1 cellular context compared by ENCODE assay signal in genomic region chr16:30922960-30923535, GRCh38.
TF ChIP-seq lines count a peak whose summit lies in the region.

No MANE protein-coding gene starts in this region.

TF ChIP-seq in HepG2, 621 proteins besides CTCF, POLR2A, EP300 and RAD21 (continues in another document):
- TF ChIP-seq SAP130 (CRISPR knock-in tag; IDR thresholded peaks at IDR 0.05; ENCODE audit: low read depth) = peak; percentile 2; the same call in 1 of the 2 replicates
- peak; percentile 86 for TF ChIP-seq SALL2 (CRISPR knock-in tag; IDR thresholded peaks at IDR 0.05)
- peak; percentile 39; the same call in 1 of the 2 replicates for TF ChIP-seq MEF2D (CRISPR knock-in tag; IDR thresholded peaks at IDR 0.05)
- TF ChIP-seq E2F2 (CRISPR knock-in tag; IDR thresholded peaks at IDR 0.05; ENCODE audit: borderline replicate concordance) = no peak
- 0 out of 2 replicates have a peak, but pooled peaks have one; percentile 14 for TF ChIP-seq ZNF761 (CRISPR knock-in tag; conservative IDR thresholded peaks at IDR 0.05)
- no peak for TF ChIP-seq ZNF609 (CRISPR knock-in tag; IDR thresholded peaks at IDR 0.05; ENCODE audit: borderline replicate concordance)
- peak; percentile 94 for TF ChIP-seq SUZ12 (IDR thresholded peaks at IDR 0.05; ENCODE audit: low read depth, low read length)
- TF ChIP-seq FOXP4 (CRISPR knock-in tag; IDR thresholded peaks at IDR 0.05) = peak; percentile 24; the same call in 1 of the 2 replicates
- peak; percentile 75; the same call in 1 of the 2 replicates for TF ChIP-seq REL (CRISPR knock-in tag; conservative IDR thresholded peaks at IDR 0.05)
- TF ChIP-seq RFXAP (CRISPR knock-in tag; IDR thresholded peaks at IDR 0.05; ENCODE audit: borderline replicate concordance) = 0 out of 2 replicates have a peak, but pooled peaks have one; percentile 81
- TF ChIP-seq ZEB1 (IDR thresholded peaks at IDR 0.05; ENCODE audit: insufficient replicate concordance, low read depth) = peak; percentile 63
- TF ChIP-seq RARG (CRISPR knock-in tag; IDR thresholded peaks at IDR 0.05; ENCODE audit: low read depth) = no peak
- peak; percentile 86; the same call in 1 of the 2 replicates for TF ChIP-seq ZHX2 (IDR thresholded peaks at IDR 0.05; ENCODE audit: low read depth)
- no peak for TF ChIP-seq ZHX2 (CRISPR knock-in tag; IDR thresholded peaks at IDR 0.05; ENCODE audit: borderline replicate concordance)
- TF ChIP-seq ZNF740 (CRISPR knock-in tag; IDR thresholded peaks at IDR 0.05) = peak; percentile 93
- peak; percentile 68; the same call in 1 of the 2 replicates for TF ChIP-seq BCL6 (CRISPR knock-in tag; IDR thresholded peaks at IDR 0.05)
- TF ChIP-seq REPIN1 (CRISPR knock-in tag; IDR thresholded peaks at IDR 0.05; ENCODE audit: borderline replicate concordance, low read depth) = peak; percentile 75; the same call in 1 of the 2 replicates
- no peak for TF ChIP-seq PAF1 (CRISPR knock-in tag; IDR thresholded peaks at IDR 0.05)
- no peak for TF ChIP-seq JARID2 (CRISPR knock-in tag; IDR thresholded peaks at IDR 0.05; ENCODE audit: insufficient replicate concordance)
- 0 out of 2 replicates have a peak, but pooled peaks have one; percentile 42 for TF ChIP-seq ZNF891 (CRISPR knock-in tag; IDR thresholded peaks at IDR 0.05)
- peak; percentile 20; the same call in 1 of the 2 replicates for TF ChIP-seq CEBPB (IDR thresholded peaks at IDR 0.05; ENCODE audit: borderline replicate concordance, low read depth, low read length)
- TF ChIP-seq MYPOP (CRISPR knock-in tag; IDR thresholded peaks at IDR 0.05) = 0 out of 2 replicates have a peak, but pooled peaks have one; percentile 5
- peak; percentile 96 for TF ChIP-seq YY1 (IDR thresholded peaks at IDR 0.05; ENCODE audit: insufficient read depth, insufficient replicate concordance, low read depth, low read length)
- no peak for TF ChIP-seq TEAD3 (CRISPR knock-in tag; optimal IDR thresholded peaks at IDR 0.05; ENCODE audit: borderline replicate concordance)
- TF ChIP-seq ZNF33A (CRISPR knock-in tag; IDR thresholded peaks at IDR 0.05; ENCODE audit: borderline replicate concordance) = no peak
- peak; percentile 89 for TF ChIP-seq SP5 (CRISPR knock-in tag; IDR thresholded peaks at IDR 0.05; ENCODE audit: borderline replicate concordance, low read depth)
- peak; percentile 90 for TF ChIP-seq KLF12 (CRISPR knock-in tag; IDR thresholded peaks at IDR 0.05; ENCODE audit: borderline replicate concordance)
- TF ChIP-seq SNAI1 (CRISPR knock-in tag; IDR thresholded peaks at IDR 0.05; ENCODE audit: borderline replicate concordance) = 0 out of 2 replicates have a peak, but pooled peaks have one; percentile 8
- TF ChIP-seq ZNF354B (CRISPR knock-in tag; IDR thresholded peaks at IDR 0.05) = peak; percentile 99; the same call in 1 of the 2 replicates
- no peak for TF ChIP-seq ZNF790 (CRISPR knock-in tag; IDR thresholded peaks at IDR 0.05; ENCODE audit: borderline replicate concordance)
- TF ChIP-seq RFX5 (IDR thresholded peaks at IDR 0.05; ENCODE audit: low read depth, low read length) = 0 out of 2 replicates have a peak, but pooled peaks have one; percentile 26
- peak; percentile 88 for TF ChIP-seq KDM5A (IDR thresholded peaks at IDR 0.05; ENCODE audit: borderline replicate concordance, low read length)
- TF ChIP-seq LRRFIP1 (CRISPR knock-in tag; conservative IDR thresholded peaks at IDR 0.05) = 0 out of 2 replicates have a peak, but pooled peaks have one; percentile 31
- peak; percentile 96 for TF ChIP-seq NFRKB (IDR thresholded peaks at IDR 0.05)
- 0 out of 2 replicates have a peak, but pooled peaks have one; percentile 25 for TF ChIP-seq HIVEP1 (CRISPR knock-in tag; IDR thresholded peaks at IDR 0.05)
- TF ChIP-seq ZNF580 (CRISPR knock-in tag; IDR thresholded peaks at IDR 0.05; ENCODE audit: borderline replicate concordance, low read depth) = 0 out of 2 replicates have a peak, but pooled peaks have one; percentile 36
- TF ChIP-seq CREB1 (IDR thresholded peaks at IDR 0.05) = peak; percentile 88
- TF ChIP-seq CREB1 (CRISPR knock-in tag; IDR thresholded peaks at IDR 0.05) = peak; percentile 86
- TF ChIP-seq SIN3B (IDR thresholded peaks at IDR 0.05; ENCODE audit: low read length) = peak; percentile 87
- peak; percentile 28; the same call in 1 of the 2 replicates for TF ChIP-seq HDAC1 (CRISPR knock-in tag; IDR thresholded peaks at IDR 0.05)
